8 cellular contexts compared by ENCODE assay signal in the genomic region with DNA sequence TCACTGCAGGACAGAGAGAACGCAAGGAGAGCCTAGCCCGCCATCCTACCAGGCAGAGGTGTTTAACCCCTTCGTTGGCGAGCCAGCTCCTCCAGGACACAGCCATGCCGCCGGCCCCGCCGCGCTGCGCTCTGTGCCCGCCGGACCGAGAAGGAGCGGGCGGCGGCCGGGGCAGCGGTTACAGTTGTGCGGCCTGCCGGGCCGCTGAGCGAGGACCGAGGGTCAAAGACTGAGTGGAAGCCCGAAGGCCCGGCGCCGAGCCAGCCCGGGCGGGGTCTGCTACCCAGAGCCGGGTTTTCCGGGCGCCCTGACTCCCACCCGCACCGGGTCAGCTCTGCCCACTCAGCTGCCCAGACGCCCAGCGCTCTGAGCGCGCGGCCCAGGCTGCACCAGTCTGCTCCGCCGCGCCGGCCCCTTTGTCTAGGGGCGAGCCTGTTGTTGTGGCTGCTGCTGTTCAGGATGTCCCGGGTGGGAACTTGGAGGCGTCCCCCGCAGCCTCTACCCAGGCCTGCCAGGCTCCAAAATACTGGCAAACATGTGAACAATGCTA. TPM values are rescaled to one million over a fixed set of nuclear protein-coding genes. Genes with fewer than 3 reads are reported as not detected.
DNase-seq lines count a peak whose midpoint lies in the region; ATAC-seq and TF ChIP-seq lines count a peak whose summit lies in the region.

Gene NOX4, minus strand, starts transcription at position 235 of the 550 bp plus-strand sequence. Its CDS starts 129 bp downstream, at position 106.

- H3K4me3 ChIP-seq in BE2C (ENCODE audit: low read depth, low read length): 0 out of 2 replicates have a peak within 1 kb of the TSS, but pooled peaks have one; percentile 12
- peak within 1 kb of the TSS in 1 of 4 donors; percentile 47 for H3K4me3 ChIP-seq in adrenal gland
- H3K4me3 ChIP-seq in left ventricle myocardium inferior: peak within 1 kb of the TSS; percentile 69
- H3K4me3 ChIP-seq in ovary: peak within 1 kb of the TSS; percentile 56

- no peak within 1 kb of the TSS for H3K4me3 Mint-ChIP-seq in activated CD8-positive, alpha-beta T cell treated with anti-CD3 and anti-CD28 coated beads for 36 hours

- TF ChIP-seq POLR2A in adrenal gland (IDR thresholded peaks at IDR 0.05) (no peak), ovary (IDR thresholded peaks at IDR 0.05) (no peak)

- no peaks in the 10 kb centered on the region for H3K4me1 Mint-ChIP-seq in activated CD8-positive, alpha-beta T cell treated with anti-CD3 and anti-CD28 coated beads for 36 hours (ENCODE audit: low read depth)

- H3K27me3 Mint-ChIP-seq in activated CD8-positive, alpha-beta T cell treated with anti-CD3 and anti-CD28 coated beads for 36 hours: peaks cover 15% of the 10 kb centered on the region

- CTCF ChIA-PET in activated CD8-positive, alpha-beta T cell treated with anti-CD3 and anti-CD28 coated beads for 36 hours (lab: Charles Lee): no interaction called here

- DNase-seq in BE2C: peak; percentile 36
- DNase-seq in adrenal gland: peak in 4 of 7 donors; percentile 5 to 18 (median 12)
- peak; percentile 55 for DNase-seq in left ventricle myocardium inferior
- DNase-seq in ovary: peak; percentile 40 to 76 (median 62)
- no peak for DNase-seq in activated CD8-positive, alpha-beta T cell treated with anti-CD3 and anti-CD28 coated beads for 36 hours
- DNase-seq in G401 (ENCODE audit: low spot score): no peak
- no peak for DNase-seq in NCI-H1092 treated with DMSO at 0.1 percent for 48 hours (lab: John Stamatoyannopoulos, UW)
- DNase-seq in stimulated activated CD4-positive, alpha-beta T cell treated with anti-CD3 and anti-CD28 coated beads, Interleukin-4, amount 100 ng/mL, for 4 hours: no peak

- in situ Hi-C loops in G401 (cut with HindIII; ENCODE audit: low sequenced_read_pairs): no loop called here

- no peak for ATAC-seq in activated CD8-positive, alpha-beta T cell treated with anti-CD3 and anti-CD28 coated beads for 36 hours

- TF ChIP-seq CTCF in BE2C (IDR thresholded peaks at IDR 0.05; ENCODE audit: low read depth, low read length): no peak
- no peak for TF ChIP-seq CTCF in adrenal gland (IDR thresholded peaks at IDR 0.05)
- no peak for TF ChIP-seq CTCF in left ventricle myocardium inferior (IDR thresholded peaks at IDR 0.05; ENCODE audit: borderline replicate concordance)
- TF ChIP-seq CTCF in ovary (IDR thresholded peaks at IDR 0.05): no peak
- no peak for TF ChIP-seq CTCF in activated CD8-positive, alpha-beta T cell treated with anti-CD3 and anti-CD28 coated beads for 36 hours (IDR thresholded peaks at IDR 0.05)

- 0 to 3% (median 3%) methylated on average over 4 to 47 of the region's 47 CpGs for WGBS in adrenal gland, 4 donors
- 0 to 4% (median 1%) methylated on average over 32 to 47 of the region's 47 CpGs for WGBS in ovary, 3 donors

- H3K4me1 ChIP-seq in BE2C (no peaks in the 10 kb centered on the region), adrenal gland (replicated peaks in 1 of 2) (no peaks in the 10 kb centered on the region), left ventricle myocardium inferior (peaks cover 6% of the 10 kb centered on the region), ovary (ENCODE audit: insufficient read depth) (peaks cover 1% of the 10 kb centered on the region)

- H3K9me3 Mint-ChIP-seq in activated CD8-positive, alpha-beta T cell treated with anti-CD3 and anti-CD28 coated beads for 36 hours: no peaks in the 10 kb centered on the region

- H3K27ac ChIP-seq in adrenal gland (no peak within 1 kb of the TSS), left ventricle myocardium inferior (replicated peaks) (peak within 1 kb of the TSS; percentile 76), ovary (peak within 1 kb of the TSS; percentile 64 to 72)

- no peak for TF ChIP-seq EP300 in ovary (IDR thresholded peaks at IDR 0.05)

- POLR2A ChIA-PET in activated CD8-positive, alpha-beta T cell treated with anti-CD3 and anti-CD28 coated beads for 36 hours (lab: Charles Lee): no interaction called here

- no peak within 1 kb of the TSS for H3K27ac Mint-ChIP-seq in activated CD8-positive, alpha-beta T cell treated with anti-CD3 and anti-CD28 coated beads for 36 hours

- H3K9me3 ChIP-seq in BE2C: no peaks in the 10 kb centered on the region
- no peaks in the 10 kb centered on the region for H3K9me3 ChIP-seq in adrenal gland (replicated peaks in 1 of 3)
- no peaks in the 10 kb centered on the region for H3K9me3 ChIP-seq in left ventricle myocardium inferior (replicated peaks)
- H3K9me3 ChIP-seq in ovary: no peaks in the 10 kb centered on the region

- no peaks in the 10 kb centered on the region for H3K36me3 Mint-ChIP-seq in activated CD8-positive, alpha-beta T cell treated with anti-CD3 and anti-CD28 coated beads for 36 hours (ENCODE audit: low read depth)

- intact Hi-C loops in adrenal gland (cut with DNase I): no loop called here
- intact Hi-C loops in left ventricle myocardium inferior (cut with micrococcal nuclease): no loop called here
- intact Hi-C loops in ovary (cut with DNase I): no loop called here
- intact Hi-C loops in activated CD8-positive, alpha-beta T cell treated with anti-CD3 and anti-CD28 coated beads for 36 hours (cut with micrococcal nuclease): no loop called here

- H3K27me3 ChIP-seq in BE2C (peaks cover 22% of the 10 kb centered on the region), adrenal gland (peaks cover 5% of the 10 kb centered on the region), left ventricle myocardium inferior (ENCODE audit: low read depth) (peaks cover 35% of the 10 kb centered on the region), ovary (no peaks in the 10 kb centered on the region)

- H3K36me3 ChIP-seq in BE2C (no peaks in the 10 kb centered on the region), adrenal gland (replicated peaks in 1 of 2) (no peaks in the 10 kb centered on the region), left ventricle myocardium inferior (no peaks in the 10 kb centered on the region), ovary (no peaks in the 10 kb centered on the region)

RNA-seq across cellular contexts. Expression of gene NOX4, which starts in this region (rescaled TPM):
- not detected for polyA plus RNA-seq in BE2C (2012; ENCODE audit: insufficient read depth, insufficient read length, low read depth)
- total RNA-seq in adrenal gland (1 to 10 TPM in 2 of 8 donors, under 1 TPM in 5, not detected in 1; 0.14 to 8.8 (median 0.51) TPM), left ventricle myocardium inferior (3.5 TPM), ovary (1 to 10 TPM in 5 of 7 donors, under 1 TPM in 2; 0.78 to 5.0 (median 1.1) TPM)
- polyA plus RNA-seq in adrenal gland (1 to 10 TPM in 2 of 3 donors, under 1 TPM in 1; 0.81 to 1.3 (median 1.2) TPM), ovary (1 to 10 TPM; 2.3 to 3.9 TPM)
- not detected for total RNA-seq in activated CD8-positive, alpha-beta T cell treated with anti-CD3 and anti-CD28 coated beads for 36 hours
- not detected in 2 replicates for total RNA-seq in G401 (2014; rRNA removed; shearing (Covaris generic))

Comparison
In these comparisons a context has a peak if more than half of its experiments do, and no peak if none do; other contexts are left out.
1. DNase-seq: peak in BE2C (single experiment), adrenal gland (4 of 7), left ventricle myocardium inferior (single experiment) and ovary (5 of 5); none in activated CD8-positive, alpha-beta T cell treated with anti-CD3 and anti-CD28 coated beads for 36 hours (single experiment), G401 (single experiment), NCI-H1092 treated with DMSO at 0.1 percent for 48 hours (single experiment) and stimulated activated CD4-positive, alpha-beta T cell treated with anti-CD3 and anti-CD28 coated beads, Interleukin-4, amount 100 ng/mL, for 4 hours (0 of 2).
2. H3K27ac ChIP-seq: peak in left ventricle myocardium inferior (single experiment) and ovary (2 of 2); none in adrenal gland (0 of 5).